In genomic region chrX:13938053-13938765, GRCh38 we compare ENCODE assay signal across 7 cellular contexts.
DNase-seq lines count a peak whose midpoint lies in the region; ATAC-seq and TF ChIP-seq lines count a peak whose summit lies in the region.

No MANE protein-coding gene starts in this region.

- intact Hi-C loops in OCI-LY7 (cut with micrococcal nuclease; ENCODE audit: unreplicated experiment) = no loop called here

- no peaks in the 10 kb centered on the region for H3K9me2 ChIP-seq in OCI-LY7 (ENCODE audit: insufficient read depth, low read length)

- no peak overlapping the region for H3K9ac ChIP-seq in liver (ENCODE audit: low read depth in 1 of 2, low read length in 2 of 2)

- POLR2A ChIA-PET in OCI-LY7 (lab: Charles Lee) = no interaction called here

- CTCF ChIA-PET in OCI-LY7 (lab: Charles Lee; ENCODE audit: unreplicated experiment) = no interaction called here

- TF ChIP-seq CTCF in GM12865 (IDR thresholded peaks at IDR 0.05; ENCODE audit: insufficient read depth, low read depth, low read length, missing control alignments) (no peak), liver (IDR thresholded peaks at IDR 0.05; ENCODE audit: low read depth, low read length, missing input control) (no peak), thoracic aorta (IDR thresholded peaks at IDR 0.05) (no peak), OCI-LY7 (conservative IDR thresholded peaks at IDR 0.05; ENCODE audit: low read length) (no peak)

- no peaks in the 10 kb centered on the region for H4K20me1 ChIP-seq in OCI-LY7 (ENCODE audit: insufficient read depth, low read length)

- H3K4me3 ChIP-seq in GM12865 (ENCODE audit: low read depth, low read length) = peak overlapping the region; percentile 42
- peak overlapping the region in 2 of 3 donors; percentile 14 to 48 for H3K4me3 ChIP-seq in liver (ENCODE audit: low read depth in 1 of 3, low read length in 3 of 3)
- peak overlapping the region; percentile 73 for H3K4me3 ChIP-seq in thoracic aorta
- no peak overlapping the region for H3K4me3 ChIP-seq in OCI-LY7 (ENCODE audit: low read depth, low read length, poor library complexity, severe bottlenecking)

- WGBS in liver = 2% methylated on average over 83 of the region's 83 CpGs

- no peak for TF ChIP-seq RAD21 in liver (IDR thresholded peaks at IDR 0.05)

- no TSS peak for BruUV-seq in OCI-LY7 (replicated peaks; lab: Mats Ljungman, UMichigan)

- DNase-seq in GM12865 (ENCODE audit: low read depth) = peak; percentile 4
- DNase-seq in NCI-H774 (lab: John Stamatoyannopoulos, UW) = peak; percentile 34
- DNase-seq in cerebellum (ENCODE audit: low spot score) = peak; percentile 6
- DNase-seq in thoracic aorta (ENCODE audit: low spot score) = no peak
- no peak for DNase-seq in OCI-LY7 (ENCODE audit: low spot score)

- ATAC-seq in thoracic aorta (ENCODE audit: insufficient number of reproducible peaks, low FRiP score, low read depth) (no peak), HG02973 (IDR thresholded peaks at IDR 0.05; ENCODE audit: unreplicated experiment) (no peak)

- H3K4me2 ChIP-seq in OCI-LY7 (ENCODE audit: low read length) = no peak overlapping the region

- H3K27me3 ChIP-seq in liver (ENCODE audit: control insufficient read depth in 4 of 4, insufficient read depth in 4 of 4, low read length in 3 of 4) (peaks cover 0 to 16% (median 3%) of the 10 kb centered on the region in 4 donors), thoracic aorta (replicated peaks; ENCODE audit: insufficient read depth) (no peaks in the 10 kb centered on the region)

- H3K27ac ChIP-seq in liver (ENCODE audit: low read depth in 1 of 2, low read length in 2 of 2) (no peak overlapping the region), thoracic aorta (no peak overlapping the region), OCI-LY7 (ENCODE audit: low read depth, low read length, poor library complexity, severe bottlenecking) (no peak overlapping the region)

- H3K36me3 ChIP-seq in liver (ENCODE audit: control insufficient read depth in 4 of 4, insufficient read depth in 3 of 4, low read depth in 1 of 4, low read length in 3 of 4) (no peaks in the 10 kb centered on the region), thoracic aorta (no peaks in the 10 kb centered on the region), OCI-LY7 (ENCODE audit: insufficient read depth, low read length) (no peaks in the 10 kb centered on the region)

- no peaks in the 10 kb centered on the region for H3K79me2 ChIP-seq in OCI-LY7 (ENCODE audit: insufficient read depth, low read depth, low read length)

- H3K9me3 ChIP-seq in liver (ENCODE audit: control insufficient read depth in 4 of 4, low read length in 3 of 4) = peaks cover 0 to 3% (median 0%) of the 10 kb centered on the region in 4 donors
- no peaks in the 10 kb centered on the region for H3K9me3 ChIP-seq in thoracic aorta
- no peaks in the 10 kb centered on the region for H3K9me3 ChIP-seq in OCI-LY7 (ENCODE audit: low read length)

- peaks cover 0 to 14% (median 7%) of the 10 kb centered on the region in 4 donors for H3K4me1 ChIP-seq in liver (ENCODE audit: control insufficient read depth in 4 of 4, insufficient read depth in 4 of 4, low read length in 3 of 4)
- no peaks in the 10 kb centered on the region for H3K4me1 ChIP-seq in thoracic aorta (ENCODE audit: control insufficient read depth in 1 of 2, low read depth in 2 of 2)
- no peaks in the 10 kb centered on the region for H3K4me1 ChIP-seq in OCI-LY7 (ENCODE audit: insufficient read depth, low read length, poor library complexity, severe bottlenecking)

- no peak overlapping the region for H2AFZ ChIP-seq in OCI-LY7 (ENCODE audit: low read length)

TF ChIP-seq in liver, 16 proteins besides CTCF, POLR2A, EP300 and RAD21:
- TF ChIP-seq JUND (IDR thresholded peaks at IDR 0.05) (no peak), YY1 (IDR thresholded peaks at IDR 0.05) (no peak), FOXA1 (IDR thresholded peaks at IDR 0.05) (no peak), TAF1 (conservative IDR thresholded peaks at IDR 0.05) (no peak), EGR1 (IDR thresholded peaks at IDR 0.05; ENCODE audit: low read depth in 2 of 2) (no peak), NR2F2 (IDR thresholded peaks at IDR 0.05) (no peak), RXRA (IDR thresholded peaks at IDR 0.05) (no peak), HNF4G (IDR thresholded peaks at IDR 0.05) (no peak), HNF4A (conservative IDR thresholded peaks at IDR 0.05) (no peak), GABPA (IDR thresholded peaks at IDR 0.05 in 1 of 2, conservative IDR thresholded peaks at IDR 0.05 in 1 of 2) (no peak)
- TF ChIP-seq, protein P1, sequence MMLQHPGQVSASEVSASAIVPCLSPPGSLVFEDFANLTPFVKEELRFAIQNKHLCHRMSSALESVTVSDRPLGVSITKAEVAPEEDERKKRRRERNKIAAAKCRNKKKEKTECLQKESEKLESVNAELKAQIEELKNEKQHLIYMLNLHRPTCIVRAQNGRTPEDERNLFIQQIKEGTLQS (IDR thresholded peaks at IDR 0.05) = no peak
- TF ChIP-seq, protein P2, sequence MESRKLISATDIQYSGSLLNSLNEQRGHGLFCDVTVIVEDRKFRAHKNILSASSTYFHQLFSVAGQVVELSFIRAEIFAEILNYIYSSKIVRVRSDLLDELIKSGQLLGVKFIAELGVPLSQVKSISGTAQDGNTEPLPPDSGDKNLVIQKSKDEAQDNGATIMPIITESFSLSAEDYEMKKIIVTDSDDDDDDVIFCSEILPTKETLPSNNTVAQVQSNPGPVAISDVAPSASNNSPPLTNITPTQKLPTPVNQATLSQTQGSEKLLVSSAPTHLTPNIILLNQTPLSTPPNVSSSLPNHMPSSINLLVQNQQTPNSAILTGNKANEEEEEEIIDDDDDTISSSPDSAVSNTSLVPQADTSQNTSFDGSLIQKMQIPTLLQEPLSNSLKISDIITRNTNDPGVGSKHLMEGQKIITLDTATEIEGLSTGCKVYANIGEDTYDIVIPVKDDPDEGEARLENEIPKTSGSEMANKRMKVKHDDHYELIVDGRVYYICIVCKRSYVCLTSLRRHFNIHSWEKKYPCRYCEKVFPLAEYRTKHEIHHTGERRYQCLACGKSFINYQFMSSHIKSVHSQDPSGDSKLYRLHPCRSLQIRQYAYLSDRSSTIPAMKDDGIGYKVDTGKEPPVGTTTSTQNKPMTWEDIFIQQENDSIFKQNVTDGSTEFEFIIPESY (IDR thresholded peaks at IDR 0.05) = no peak
- TF ChIP-seq, protein P3, sequence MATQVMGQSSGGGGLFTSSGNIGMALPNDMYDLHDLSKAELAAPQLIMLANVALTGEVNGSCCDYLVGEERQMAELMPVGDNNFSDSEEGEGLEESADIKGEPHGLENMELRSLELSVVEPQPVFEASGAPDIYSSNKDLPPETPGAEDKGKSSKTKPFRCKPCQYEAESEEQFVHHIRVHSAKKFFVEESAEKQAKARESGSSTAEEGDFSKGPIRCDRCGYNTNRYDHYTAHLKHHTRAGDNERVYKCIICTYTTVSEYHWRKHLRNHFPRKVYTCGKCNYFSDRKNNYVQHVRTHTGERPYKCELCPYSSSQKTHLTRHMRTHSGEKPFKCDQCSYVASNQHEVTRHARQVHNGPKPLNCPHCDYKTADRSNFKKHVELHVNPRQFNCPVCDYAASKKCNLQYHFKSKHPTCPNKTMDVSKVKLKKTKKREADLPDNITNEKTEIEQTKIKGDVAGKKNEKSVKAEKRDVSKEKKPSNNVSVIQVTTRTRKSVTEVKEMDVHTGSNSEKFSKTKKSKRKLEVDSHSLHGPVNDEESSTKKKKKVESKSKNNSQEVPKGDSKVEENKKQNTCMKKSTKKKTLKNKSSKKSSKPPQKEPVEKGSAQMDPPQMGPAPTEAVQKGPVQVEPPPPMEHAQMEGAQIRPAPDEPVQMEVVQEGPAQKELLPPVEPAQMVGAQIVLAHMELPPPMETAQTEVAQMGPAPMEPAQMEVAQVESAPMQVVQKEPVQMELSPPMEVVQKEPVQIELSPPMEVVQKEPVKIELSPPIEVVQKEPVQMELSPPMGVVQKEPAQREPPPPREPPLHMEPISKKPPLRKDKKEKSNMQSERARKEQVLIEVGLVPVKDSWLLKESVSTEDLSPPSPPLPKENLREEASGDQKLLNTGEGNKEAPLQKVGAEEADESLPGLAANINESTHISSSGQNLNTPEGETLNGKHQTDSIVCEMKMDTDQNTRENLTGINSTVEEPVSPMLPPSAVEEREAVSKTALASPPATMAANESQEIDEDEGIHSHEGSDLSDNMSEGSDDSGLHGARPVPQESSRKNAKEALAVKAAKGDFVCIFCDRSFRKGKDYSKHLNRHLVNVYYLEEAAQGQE (IDR thresholded peaks at IDR 0.05) = no peak

Comparison
In these comparisons a context has a peak if more than half of its experiments do, and no peak if none do; other contexts are left out.
1. DNase-seq: peak in GM12865 (single experiment), NCI-H774 (single experiment) and cerebellum (single experiment); none in thoracic aorta (single experiment) and OCI-LY7 (single experiment).